Comparison of ENCODE assay signal across 2 cellular contexts in genomic region chr14:67370830-67371229, GRCh38.
TF ChIP-seq lines count a peak whose summit lies in the region.

No MANE protein-coding gene starts in this region.

TF ChIP-seq in SK-N-SH treated with all-trans-retinoic acid at 6 μM for 48 hours, 23 proteins besides CTCF, POLR2A, EP300 and RAD21 (continued from another document):
- TF ChIP-seq TSHZ2 (CRISPR knock-in tag; IDR thresholded peaks at IDR 0.05) = no peak
- no peak for TF ChIP-seq ESRRG (CRISPR knock-in tag; IDR thresholded peaks at IDR 0.05)
- no peak for TF ChIP-seq POU6F1 (CRISPR knock-in tag; IDR thresholded peaks at IDR 0.05; ENCODE audit: borderline replicate concordance, low read depth)
- no peak for TF ChIP-seq RARB (CRISPR knock-in tag; IDR thresholded peaks at IDR 0.05)
- TF ChIP-seq CSRNP3 (CRISPR knock-in tag; IDR thresholded peaks at IDR 0.05) = no peak
- TF ChIP-seq PATZ1 (CRISPR knock-in tag; IDR thresholded peaks at IDR 0.05; ENCODE audit: borderline replicate concordance) = no peak
- TF ChIP-seq ARNTL (CRISPR knock-in tag; IDR thresholded peaks at IDR 0.05; ENCODE audit: borderline replicate concordance, low read depth) = no peak
- TF ChIP-seq ISL1 (CRISPR knock-in tag; IDR thresholded peaks at IDR 0.05) = no peak
- no peak for TF ChIP-seq TCF4 (CRISPR knock-in tag; IDR thresholded peaks at IDR 0.05; ENCODE audit: borderline replicate concordance)
- no peak for TF ChIP-seq ZNF70 (CRISPR knock-in tag; IDR thresholded peaks at IDR 0.05)
- TF ChIP-seq OSR1 (CRISPR knock-in tag; IDR thresholded peaks at IDR 0.05) = no peak
- no peak for TF ChIP-seq ZFP30 (CRISPR knock-in tag; IDR thresholded peaks at IDR 0.05)
- TF ChIP-seq BACH2 (CRISPR knock-in tag; IDR thresholded peaks at IDR 0.05; ENCODE audit: borderline replicate concordance) = no peak
- no peak for TF ChIP-seq SNAI2 (CRISPR knock-in tag; IDR thresholded peaks at IDR 0.05)

TF ChIP-seq in SK-N-SH, 30 proteins besides CTCF, POLR2A, EP300 and RAD21 (continued from another document):
- no peak for TF ChIP-seq ZBTB33 (IDR thresholded peaks at IDR 0.05; ENCODE audit: borderline replicate concordance, low read depth)
- TF ChIP-seq PBX3 (IDR thresholded peaks at IDR 0.05) = no peak
- no peak for TF ChIP-seq SIN3A (IDR thresholded peaks at IDR 0.05; ENCODE audit: borderline replicate concordance, low read depth, low read length)
- no peak for TF ChIP-seq USF1 (IDR thresholded peaks at IDR 0.05; ENCODE audit: borderline replicate concordance, low read depth)
- no peak for TF ChIP-seq POLR2AphosphoS5 (IDR thresholded peaks at IDR 0.05; ENCODE audit: low read depth, low read length)
